In the genomic region with DNA sequence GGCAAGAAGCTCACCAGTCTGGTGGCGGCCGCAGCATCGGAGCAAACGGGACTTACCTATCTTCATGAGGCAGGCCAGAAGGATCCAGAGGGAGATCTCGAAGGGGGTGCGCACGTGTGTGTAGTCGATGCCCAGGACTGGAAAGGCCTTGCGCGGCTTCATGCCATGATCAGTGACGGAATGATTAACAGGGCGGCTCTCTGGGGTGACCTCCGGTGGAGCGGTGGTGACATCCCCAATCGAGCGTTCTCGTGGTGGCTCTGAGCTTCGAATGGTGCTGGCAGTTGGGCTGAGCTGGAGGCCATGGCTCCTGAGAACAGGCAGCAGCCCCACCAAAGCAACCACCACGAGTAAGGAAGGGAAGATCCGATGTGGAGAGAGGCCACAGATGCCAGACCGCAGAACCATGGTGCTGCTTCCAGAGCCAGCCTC, we compare ENCODE assay signal across 9 cellular contexts. TPM values are rescaled to one million over a fixed set of nuclear protein-coding genes. Genes with fewer than 3 reads are reported as not detected.
DNase-seq lines count a peak whose midpoint lies in the region; ATAC-seq, FAIRE-seq and TF ChIP-seq lines count a peak whose summit lies in the region.
"Had no signal": no experiment of that assay in that cellular context is flagged by ENCODE, and none has a peak within 500 bp of the region (broad histone marks: within the 10 kb centered on the region; RNA-seq: fewer than 3 reads in every experiment).

No MANE protein-coding gene starts in this region.

- H3K4me3 Mint-ChIP-seq in CD4-positive, alpha-beta memory T cell: peak overlapping the region; percentile 82 to 95 (median 90)
- peak overlapping the region; percentile 96 for H3K4me3 Mint-ChIP-seq in endothelial cell (ENCODE audit: unreplicated experiment)

- peaks cover 43 to 62% (median 54%) of the 10 kb centered on the region in 4 donors for H3K4me1 Mint-ChIP-seq in CD4-positive, alpha-beta memory T cell
- H3K4me1 Mint-ChIP-seq in endothelial cell (ENCODE audit: unreplicated experiment): peaks cover 57% of the 10 kb centered on the region

- H3K9me3 ChIP-seq in CD4-positive, alpha-beta memory T cell (ENCODE audit: control insufficient read depth in 1 of 2, low read length in 2 of 2): no peaks in the 10 kb centered on the region
- H3K9me3 ChIP-seq in OCI-LY3 (ENCODE audit: insufficient read depth, low read length): no peaks in the 10 kb centered on the region
- H3K9me3 ChIP-seq in osteoblast (ENCODE audit: low read depth, low read length): no peaks in the 10 kb centered on the region

- DNase-seq in CD4-positive, alpha-beta memory T cell: peak in 1 of 5 donors; percentile 31
- DNase-seq in endothelial cell (ENCODE audit: low spot score) (no peak), osteoblast (ENCODE audit: insufficient read length, low spot score, missing footprints) (no peak), RCC 7860 (ENCODE audit: low spot score) (no peak), LoVo (ENCODE audit: low spot score) (no peak)

- CTCF ChIA-PET in CD4-positive, alpha-beta memory T cell (lab: Charles Lee; ENCODE audit: partially characterized antibody): interaction anchor here (0.7 to 11.0 kb wide), 7 partner anchors 14 to 1024 kb away, joined by 3 to 137 read pairs (median 4); no protein-coding TSS in a partner anchor

- TF ChIP-seq CTCF in OCI-LY3 (IDR thresholded peaks at IDR 0.05; ENCODE audit: low read depth, low read length) (no peak), endothelial cell (IDR thresholded peaks at IDR 0.05; ENCODE audit: unreplicated experiment) (no peak), osteoblast (IDR thresholded peaks at IDR 0.05; ENCODE audit: extremely low read depth, low read depth, low read length) (no peak)

- ATAC-seq in HG03108 (IDR thresholded peaks at IDR 0.05; ENCODE audit: unreplicated experiment) (no peak), GM19395 (IDR thresholded peaks at IDR 0.05; ENCODE audit: unreplicated experiment) (no peak)

- H2AFZ ChIP-seq in OCI-LY3 (ENCODE audit: low read depth, low read length): no peak overlapping the region
- no peak overlapping the region for H2AFZ ChIP-seq in osteoblast (ENCODE audit: low read length)

- H3K36me3 Mint-ChIP-seq in CD4-positive, alpha-beta memory T cell: peaks cover 0 to 7% of the 10 kb centered on the region in 2 donors
- peaks cover 11% of the 10 kb centered on the region for H3K36me3 Mint-ChIP-seq in endothelial cell (ENCODE audit: low read depth, unreplicated experiment)

- intact Hi-C loops in CD4-positive, alpha-beta memory T cell (cut with micrococcal nuclease): no loop called here

- no peaks in the 10 kb centered on the region for H3K36me3 ChIP-seq in CD4-positive, alpha-beta memory T cell (ENCODE audit: insufficient read depth, low read length)
- H3K36me3 ChIP-seq in OCI-LY3 (replicated peaks; ENCODE audit: low read depth, low read length) (no peaks in the 10 kb centered on the region), osteoblast (ENCODE audit: insufficient read depth, low read length) (no peaks in the 10 kb centered on the region)

- no peaks in the 10 kb centered on the region for H3K27me3 Mint-ChIP-seq in CD4-positive, alpha-beta memory T cell
- peaks cover 7% of the 10 kb centered on the region for H3K27me3 Mint-ChIP-seq in endothelial cell (ENCODE audit: unreplicated experiment)

- H3K4me2 ChIP-seq in OCI-LY3 (ENCODE audit: low read length) (peak overlapping the region; percentile 86), osteoblast (ENCODE audit: insufficient read depth, low read length) (peak overlapping the region; percentile 95)

- H4K20me1 ChIP-seq in OCI-LY3 (ENCODE audit: insufficient read depth, low read length) (no peaks in the 10 kb centered on the region), osteoblast (ENCODE audit: insufficient read depth, low read length) (peaks cover 44% of the 10 kb centered on the region)

- H3K79me2 ChIP-seq in OCI-LY3 (ENCODE audit: low read length) (peaks cover 32% of the 10 kb centered on the region), osteoblast (ENCODE audit: insufficient read depth, low read length) (peaks cover 58% of the 10 kb centered on the region)

- peak overlapping the region; percentile 38 to 42 for H3K4me3 ChIP-seq in CD4-positive, alpha-beta memory T cell (ENCODE audit: low read length in 2 of 2)
- peak overlapping the region; percentile 95 for H3K4me3 ChIP-seq in OCI-LY3 (ENCODE audit: low read length)
- peak overlapping the region; percentile 89 for H3K4me3 ChIP-seq in osteoblast (ENCODE audit: insufficient read depth, low read length)

- H3K27ac Mint-ChIP-seq in CD4-positive, alpha-beta memory T cell: peak overlapping the region in 6 of 7 donors; percentile 72 to 100 (median 94)
- H3K27ac Mint-ChIP-seq in endothelial cell (ENCODE audit: unreplicated experiment): peak overlapping the region; percentile 96

- peaks cover 0 to 7% (median 0%) of the 10 kb centered on the region in 8 donors for H3K9me3 Mint-ChIP-seq in CD4-positive, alpha-beta memory T cell
- no peaks in the 10 kb centered on the region for H3K9me3 Mint-ChIP-seq in endothelial cell (ENCODE audit: unreplicated experiment)

- H3K27me3 ChIP-seq in CD4-positive, alpha-beta memory T cell (ENCODE audit: insufficient read depth, low read length): no peaks in the 10 kb centered on the region
- H3K27me3 ChIP-seq in OCI-LY3 (ENCODE audit: low read depth, low read length): no peaks in the 10 kb centered on the region
- H3K27me3 ChIP-seq in osteoblast (ENCODE audit: insufficient read depth, low read length): no peaks in the 10 kb centered on the region

- peaks cover 53% of the 10 kb centered on the region for H3K4me1 ChIP-seq in CD4-positive, alpha-beta memory T cell (ENCODE audit: insufficient read depth, low read length)
- peaks cover 22% of the 10 kb centered on the region for H3K4me1 ChIP-seq in OCI-LY3 (ENCODE audit: low read length)
- peaks cover 34% of the 10 kb centered on the region for H3K4me1 ChIP-seq in osteoblast (ENCODE audit: insufficient read depth, low read length)

- POLR2A ChIA-PET in CD4-positive, alpha-beta memory T cell (lab: Charles Lee; ENCODE audit: partially characterized antibody): interaction anchor here (0.6 to 8.3 kb wide), 9 partner anchors 14 to 1921 kb away, joined by 3 to 185 read pairs (median 4); a partner anchor contains a TSS

- peak overlapping the region; percentile 86; the same call in 1 of the 2 replicates for H3K9ac ChIP-seq in OCI-LY3 (ENCODE audit: low read length)

- FAIRE-seq in RCC 7860 (lab: Jason Lieb, UNC): no peak
- FAIRE-seq: TTC549 had no signal

- no peak overlapping the region for H3K27ac ChIP-seq in CD4-positive, alpha-beta memory T cell (ENCODE audit: low read depth, low read length)
- no peak overlapping the region for H3K27ac ChIP-seq in OCI-LY3 (ENCODE audit: low read length)
- H3K27ac ChIP-seq in osteoblast (ENCODE audit: low read depth, low read length): peak overlapping the region; percentile 93

RNA-seq across cellular contexts. Expression of a gene that starts 1.0 kb away (rescaled TPM):
- total RNA-seq in CD4-positive, alpha-beta memory T cell: 10 to 100 TPM; 11.4 to 13.2 TPM
- 10 to 100 TPM in 1 of 2 donors, 1 to 10 TPM in 1; 2.1 to 15.0 TPM for polyA plus RNA-seq in CD4-positive, alpha-beta memory T cell
- total RNA-seq in endothelial cell (ENCODE audit: unreplicated experiment) (96.2 TPM), osteoblast (6.2 and 7.6 TPM in 2 replicates)

Comparison
In these comparisons a context has a peak if more than half of its experiments do, and no peak if none do; other contexts are left out.
1. H3K4me3 ChIP-seq: peak in every context shown above with its lines; median percentile 95 in OCI-LY3; 89 in osteoblast; 40 in CD4-positive, alpha-beta memory T cell.